In the genomic region with DNA sequence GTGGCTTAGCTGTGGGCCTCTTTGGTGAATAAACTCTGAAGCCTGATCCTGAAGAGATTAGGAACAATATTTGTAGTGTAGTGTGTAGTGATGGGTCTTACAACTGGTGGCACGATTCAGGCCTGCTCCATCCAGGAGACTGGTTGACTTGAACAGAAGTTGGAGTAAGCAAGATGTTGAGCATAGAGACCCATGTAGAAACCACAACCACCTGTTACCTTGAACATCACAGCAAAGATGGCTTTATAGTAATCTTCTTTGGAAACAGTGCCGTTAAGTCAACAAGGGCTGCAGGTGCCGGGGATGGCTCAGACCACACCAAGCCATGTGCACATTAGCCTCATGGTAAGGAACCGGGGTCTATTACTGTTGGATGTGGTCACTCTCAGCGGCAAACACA, we compare ENCODE assay signal across 15 cellular contexts.
"Had no signal": no experiment of that assay in that cellular context is flagged by ENCODE, and none has a peak within 500 bp of the region (broad histone marks: within the 10 kb centered on the region; RNA-seq: fewer than 3 reads in every experiment).

No MANE protein-coding gene starts in this region.

- H3K27ac Mint-ChIP-seq: activated T-cell treated with anti-CD3 and anti-CD28 coated beads, Interleukin-2, amount 50 U/mL, for 72 hours; endodermal cell; nephron had no signal

- H3K4me3 Mint-ChIP-seq: activated CD4-positive, alpha-beta memory T cell treated with anti-CD3 and anti-CD28 coated beads for 36 hours; endodermal cell; immature natural killer cell; nephron had no signal

- H3K36me3 ChIP-seq: suprapubic skin, upper lobe of left lung had no signal

- H3K36me3 Mint-ChIP-seq: activated CD4-positive, alpha-beta memory T cell treated with anti-CD3 and anti-CD28 coated beads for 36 hours; immature natural killer cell had no signal

- H3K27me3 ChIP-seq: dorsolateral prefrontal cortex, suprapubic skin, upper lobe of left lung had no signal

- H3K4me1 ChIP-seq: suprapubic skin, upper lobe of left lung had no signal

- H3K27ac ChIP-seq: dorsolateral prefrontal cortex, suprapubic skin, upper lobe of left lung had no signal

- H3K9me3 ChIP-seq: suprapubic skin, upper lobe of left lung had no signal

- H3K9me3 Mint-ChIP-seq: activated CD4-positive, alpha-beta memory T cell treated with anti-CD3 and anti-CD28 coated beads for 36 hours; activated T-cell treated with anti-CD3 and anti-CD28 coated beads, Interleukin-2, amount 50 U/mL, for 72 hours; immature natural killer cell had no signal

- DNase-seq: activated CD4-positive, alpha-beta memory T cell treated with anti-CD3 and anti-CD28 coated beads for 36 hours; activated gamma-delta T cell treated with Interleukin-2 at 50 U/mL for 16 hours; activated T-cell treated with anti-CD3 and anti-CD28 coated beads, Interleukin-2, amount 50 U/mL, for 72 hours; dorsolateral prefrontal cortex; endodermal cell; head of caudate nucleus; immature natural killer cell; mesenchymal stem cell; nucleus accumbens; posterior cingulate gyrus; retina; stimulated activated CD4-positive, alpha-beta T cell treated with anti-CD3 and anti-CD28 coated beads, Interleukin-4, amount 100 ng/mL, for 1 hour; upper lobe of left lung had no signal

- H3K4me3 ChIP-seq: dorsolateral prefrontal cortex, suprapubic skin, upper lobe of left lung had no signal

- H3K27me3 Mint-ChIP-seq: activated CD4-positive, alpha-beta memory T cell treated with anti-CD3 and anti-CD28 coated beads for 36 hours had no signal
